ENCODE assay signal across 9 cellular contexts in genomic region chr11:27211370-27212127, GRCh38.
DNase-seq lines count a peak whose midpoint lies in the region; ATAC-seq and TF ChIP-seq lines count a peak whose summit lies in the region.
"Had no signal": no experiment of that assay in that cellular context is flagged by ENCODE, and none has a peak within 500 bp of the region (broad histone marks: within the 10 kb centered on the region; RNA-seq: fewer than 3 reads in every experiment).

No MANE protein-coding gene starts in this region.

- H3K36me3 ChIP-seq in GM06990 (ENCODE audit: control insufficient read depth, insufficient read depth, low read length) (no peaks in the 10 kb centered on the region), heart right ventricle (no peaks in the 10 kb centered on the region), mucosa of descending colon (ENCODE audit: low read depth) (no peaks in the 10 kb centered on the region)

- H3K4me1 ChIP-seq in heart right ventricle (peaks cover 0 to 56% (median 36%) of the 10 kb centered on the region in 9 donors), mucosa of descending colon (ENCODE audit: low read depth) (no peaks in the 10 kb centered on the region)

- H3K27me3 ChIP-seq in GM06990 (replicated peaks; ENCODE audit: control insufficient read depth, insufficient read depth, low read length) = no peaks in the 10 kb centered on the region
- H3K27me3 ChIP-seq in heart right ventricle = no peaks in the 10 kb centered on the region

- CTCF ChIA-PET in RWPE1 (lab: Yijun Ruan, JAX) = interaction anchor here (0.6 kb wide), 1 partner anchor 702 kb away, joined by 4 read pairs; no protein-coding TSS in a partner anchor

- 0 out of 2 replicates have a peak overlapping the region, but pooled peaks have one; percentile 28 for H3K27ac ChIP-seq in RWPE1
- peak overlapping the region in 3 of 10 donors; percentile 53 to 75 (median 70) for H3K27ac ChIP-seq in heart right ventricle

- ATAC-seq in heart right ventricle = peak in 1 of 8 donors; percentile 18
- ATAC-seq in GM21367 (IDR thresholded peaks at IDR 0.05; ENCODE audit: unreplicated experiment) = no peak
- ATAC-seq in mucosa of descending colon = no peak

- H3K9me3 ChIP-seq in heart right ventricle (no peaks in the 10 kb centered on the region), mucosa of descending colon (no peaks in the 10 kb centered on the region)

- H3K4me3 ChIP-seq in GM06990 (replicated peaks; ENCODE audit: low read depth, low read length) = no peak overlapping the region
- H3K4me3 ChIP-seq in heart right ventricle = no peak overlapping the region
- no peak overlapping the region for H3K4me3 ChIP-seq in mucosa of descending colon

- intact Hi-C loops in heart right ventricle (cut with DNase I) (loop anchor here in 1 of 10 donors (2.0 kb wide), 1 partner anchor 35 kb away; no protein-coding TSS in a partner anchor), mucosa of descending colon (cut with DNase I, micrococcal nuclease) (no loop called here)

- 86 to 88% methylated on average over 8 of the region's 8 CpGs for whole genome bisulfite sequencing in heart right ventricle, 2 donors

- peak; percentile 18 for TF ChIP-seq CTCF in AG09319 (IDR thresholded peaks at IDR 0.05; ENCODE audit: low read depth, low read length)
- peak; percentile 40 for TF ChIP-seq CTCF in GM06990 (IDR thresholded peaks at IDR 0.05; ENCODE audit: insufficient read depth, low read length, poor library complexity, severe bottlenecking)
- TF ChIP-seq CTCF in RWPE1 (conservative IDR thresholded peaks at IDR 0.05; ENCODE audit: low read depth) = no peak
- TF ChIP-seq CTCF in heart right ventricle (IDR thresholded peaks at IDR 0.05) = peak in 6 of 9 donors; percentile 20 to 42 (median 32)
- TF ChIP-seq CTCF in mucosa of descending colon (IDR thresholded peaks at IDR 0.05) = no peak

- POLR2A ChIA-PET in RWPE1 (lab: Yijun Ruan, JAX; ENCODE audit: low non-redundant PET) = no interaction called here

- no peak for DNase-seq in AG09319 (ENCODE audit: extremely low read depth, low read depth)
- no peak for DNase-seq in GM06990 (ENCODE audit: extremely low read depth, insufficient read length)
- DNase-seq in RWPE1 (ENCODE audit: low spot score) = no peak
- DNase-seq in heart right ventricle = no peak
- no peak for DNase-seq in stimulated activated naive CD4-positive, alpha-beta T cell treated with Interleukin-2 at 50 U/mL for 16 hours (lab: John Stamatoyannopoulos, UW)
- no peak for DNase-seq in T1000 (lab: John Stamatoyannopoulos, UW)
- DNase-seq in mucosa of descending colon = no peak
- DNase-seq: activated T-cell treated with anti-CD3 and anti-CD28 coated beads, Interleukin-2, amount 50 U/mL, for 48 hours had no signal

Comparison
In these comparisons a context has a peak if more than half of its experiments do, and no peak if none do; other contexts are left out.
1. CTCF ChIP-seq: peak in AG09319 (single experiment), GM06990 (single experiment) and heart right ventricle (6 of 9); none in RWPE1 (single experiment) and mucosa of descending colon (single experiment).